Comparison of ENCODE assay signal across 9 cellular contexts in genomic region chr1:9629445-9630201, GRCh38. TPM values are rescaled to one million over a fixed set of nuclear protein-coding genes. Genes with fewer than 3 reads are reported as not detected.
DNase-seq lines count a peak whose midpoint lies in the region; ATAC-seq, FAIRE-seq and TF ChIP-seq lines count a peak whose summit lies in the region.
"Had no signal": no experiment of that assay in that cellular context is flagged by ENCODE, and none has a peak within 500 bp of the region (broad histone marks: within the 10 kb centered on the region; RNA-seq: fewer than 3 reads in every experiment).

No MANE protein-coding gene starts in this region.

- no peak overlapping the region for H2BK120ac ChIP-seq in mesendoderm (ENCODE audit: low read depth, low read length)

- TF ChIP-seq CTCF in K562 (IDR thresholded peaks at IDR 0.05 in 2 of 3, conservative IDR thresholded peaks at IDR 0.05 in 1 of 3; ENCODE audit: insufficient read depth in 2 of 3, low read depth in 1 of 3, low read length in 3 of 3) (no peak), coronary artery (IDR thresholded peaks at IDR 0.05) (no peak)

- peaks cover 17 to 38% of the 10 kb centered on the region in 2 experiments; a peak in 4 of 5 replicates for H3K4me1 ChIP-seq in K562 (replicated peaks in 1 of 2; ENCODE audit: control insufficient read depth in 2 of 2, insufficient read depth in 2 of 2, low read length in 2 of 2)
- H3K4me1 ChIP-seq in mesendoderm (ENCODE audit: control insufficient read depth, low read depth, low read length), result no peaks in the 10 kb centered on the region

- TF ChIP-seq EP300 in K562 (IDR thresholded peaks at IDR 0.05; ENCODE audit: low read length), result 0 out of 2 replicates have a peak, but pooled peaks have one; percentile 22

- H3K79me2 ChIP-seq in K562 (ENCODE audit: control insufficient read depth, insufficient read depth, low read length) (no peaks in the 10 kb centered on the region), mesendoderm (ENCODE audit: control insufficient read depth, insufficient read depth, low read length) (no peaks in the 10 kb centered on the region)

- H3K27ac ChIP-seq in K562 (ENCODE audit: extremely low read depth, low read depth, low read length) (no peak overlapping the region; the same call in 2 of the 3 replicates), mesendoderm (ENCODE audit: low read depth, low read length) (no peak overlapping the region), coronary artery (no peak overlapping the region)

- no peak for TF ChIP-seq POLR2A in K562 (conservative IDR thresholded peaks at IDR 0.05)

- BruUV-seq in K562 (replicated peaks; lab: Mats Ljungman, UMichigan), result no TSS peak

- no peak overlapping the region for H3K18ac ChIP-seq in mesendoderm (ENCODE audit: low read length)

- WGBS in K562 (ENCODE audit: insufficient coverage, low coverage, missing lambda C conversion rate), result 27% methylated on average over 27 of the region's 29 CpGs
- WGBS in mesendoderm (ENCODE audit: extremely low coverage, insufficient coverage, low lambda C conversion rate), result no CpG with 5 or more reads among the region's 29 CpGs

- no peak overlapping the region for H3K56ac ChIP-seq in mesendoderm (ENCODE audit: low read length)

- no peak overlapping the region for H4K8ac ChIP-seq in mesendoderm (ENCODE audit: low read depth, low read length)

- H2BK15ac ChIP-seq in mesendoderm (replicated peaks; ENCODE audit: low read depth), result no peak overlapping the region

- no peak overlapping the region for H2AK5ac ChIP-seq in mesendoderm (ENCODE audit: low read length)

- H3K23ac ChIP-seq in mesendoderm (ENCODE audit: low read length), result no peak overlapping the region

- POLR2A ChIA-PET in K562 (lab: Yijun Ruan, JAX), result interaction anchor here (0.6 kb wide), 2 partner anchors 127 to 243 kb away, joined by 3 read pairs; no protein-coding TSS in a partner anchor

- peak; percentile 76 for DNase-seq in UCSD-AML1 (lab: John Stamatoyannopoulos, UW; ENCODE audit: unreplicated experiment)
- peak in 1 of 4 experiments; percentile 38 for DNase-seq in K562 (ENCODE audit: extremely low read depth in 1 of 4, low spot score in 3 of 4)
- DNase-seq in stimulated activated CD4-positive, alpha-beta T cell treated with anti-CD3 and anti-CD28 coated beads, Interleukin-15, amount 100 ng/mL, for 24 hours, result peak; percentile 87
- DNase-seq in NCI-H1436 (lab: John Stamatoyannopoulos, UW), result no peak
- DNase-seq in mesendoderm, result no peak
- DNase-seq in coronary artery (ENCODE audit: low spot score), result no peak
- no peak for DNase-seq in NCI-H128 (lab: John Stamatoyannopoulos, UW; ENCODE audit: unreplicated experiment)

- H3K4me2 ChIP-seq in K562 (ENCODE audit: insufficient read depth, low read length), result peak overlapping the region; percentile 42; the same call in 1 of the 2 replicates
- H3K4me2 ChIP-seq in mesendoderm (ENCODE audit: low read length), result no peak overlapping the region

- ATAC-seq in GM19351 (IDR thresholded peaks at IDR 0.05; ENCODE audit: unreplicated experiment) (peak; percentile 33), K562 (peak; percentile 14)

- no peak for FAIRE-seq in K562 (lab: Jason Lieb, UNC)

- no peak overlapping the region for H3K4ac ChIP-seq in mesendoderm (ENCODE audit: low read depth, low read length)

- H3K9me1 ChIP-seq in K562 (ENCODE audit: control insufficient read depth, insufficient read depth, low read length), result no peaks in the 10 kb centered on the region

- in situ Hi-C loops in K562 (cut with MboI), result loop anchor here (5.0 kb wide), 1 partner anchor 238 kb away; no protein-coding TSS in a partner anchor

- H2AFZ ChIP-seq in K562 (ENCODE audit: low read depth, low read length), result peak overlapping the region; percentile 73

- no peak for TF ChIP-seq RAD21 in K562 (CRISPR knock-in tag; conservative IDR thresholded peaks at IDR 0.05 in 1 of 2, IDR thresholded peaks at IDR 0.05 in 1 of 2)

- H3K4me3 ChIP-seq in K562 (no peak overlapping the region), mesendoderm (ENCODE audit: low read length) (no peak overlapping the region), coronary artery (no peak overlapping the region)

- H3K27me3 ChIP-seq in K562 (ENCODE audit: control insufficient read depth in 2 of 2, insufficient read depth in 2 of 2, low read length in 2 of 2) (no peaks in the 10 kb centered on the region; a peak in 1 of 5 replicates), mesendoderm (ENCODE audit: insufficient read depth, low read length, poor library complexity) (no peaks in the 10 kb centered on the region)

- H4K20me1 ChIP-seq in K562 (replicated peaks; ENCODE audit: control insufficient read depth, insufficient read depth, low read length), result no peaks in the 10 kb centered on the region

- no peak overlapping the region for H2BK5ac ChIP-seq in mesendoderm (ENCODE audit: low read length)

- H3K9me3 ChIP-seq in K562 (replicated peaks; ENCODE audit: control insufficient read depth, insufficient read depth, low read depth, low read length), result no peaks in the 10 kb centered on the region
- H3K9me3 ChIP-seq: tibial nerve had no signal

- H3K36me3 ChIP-seq in K562 (ENCODE audit: control insufficient read depth, insufficient read depth, low read length) (no peaks in the 10 kb centered on the region), mesendoderm (ENCODE audit: control insufficient read depth, insufficient read depth, low read length) (no peaks in the 10 kb centered on the region)
- H3K36me3 ChIP-seq: tibial nerve had no signal

- CTCF ChIA-PET in K562 (lab: Yijun Ruan, JAX; ENCODE audit: low intra/inter-chr PET ratio), result interaction anchor here (0.6 to 3.6 kb wide), 2 partner anchors 36 to 238 kb away, joined by 3 to 59 read pairs; no protein-coding TSS in a partner anchor

- H3K79me1 ChIP-seq in mesendoderm (ENCODE audit: low read length), result no peaks in the 10 kb centered on the region

- H4K5ac ChIP-seq in mesendoderm (ENCODE audit: low read length), result no peak overlapping the region

- H3K9ac ChIP-seq in K562 (ENCODE audit: insufficient read depth in 1 of 2, low read depth in 2 of 2, low read length in 2 of 2), result peak overlapping the region in 1 of 2 experiments; percentile 80; a peak in 2 of 4 replicates
- no peak overlapping the region for H3K9ac ChIP-seq in mesendoderm (ENCODE audit: low read length)

- intact Hi-C loops in K562 (cut with micrococcal nuclease), result loop anchor here (5.0 kb wide), 1 partner anchor 58 kb away; no protein-coding TSS in a partner anchor

TF ChIP-seq in K562, 482 proteins besides CTCF, POLR2A, EP300 and RAD21 (continues in another document):
- TF ChIP-seq NRF1 (conservative IDR thresholded peaks at IDR 0.05 in 1 of 2, IDR thresholded peaks at IDR 0.05 in 1 of 2) (0 out of 4 replicates have a peak, but pooled peaks of 1 of the 2 experiments have one; percentile 24), ID3 (CRISPR knock-in tag; IDR thresholded peaks at IDR 0.05) (no peak), ID3 (tag; IDR thresholded peaks at IDR 0.05) (peak; percentile 38; the same call in 1 of the 2 replicates), PHTF2 (CRISPR knock-in tag; IDR thresholded peaks at IDR 0.05) (no peak), TAF1 (IDR thresholded peaks at IDR 0.05; ENCODE audit: control insufficient read depth, extremely low read depth, insufficient read depth, low read length, severe bottlenecking) (no peak), ADNP (tag; IDR thresholded peaks at IDR 0.05) (peak; percentile 95)

RNA-seq across cellular contexts. Expression of gene PIK3CD, which starts 21.9 kb away (rescaled TPM):
- total RNA-seq in K562 (2011; cell fraction: chromatin; rRNA removed; ENCODE audit: low replicate concordance), result 17.5 and 44.3 TPM in 2 replicates
- 32.4 and 33.3 TPM in 2 replicates for total RNA-seq in K562 (2011; cell fraction: nucleolus; rRNA removed)
- total RNA-seq in K562 (2011; cell fraction: nucleoplasm; rRNA removed), result 16.6 and 20.1 TPM in 2 replicates
- total RNA-seq in K562 (2014; rRNA removed) (7.4 and 15.2 TPM in 2 replicates), K562 (2014; rRNA removed; fragmentation: Illumina TruSeq; extraction: Trizol) (4.4 and 5.1 TPM in 2 replicates), K562 (2015; rRNA removed; fragmentation: Illumina TruSeq; extraction: Trizol) (7.2 and 8.2 TPM in 2 replicates), K562 (2021) (19.5 and 20.8 TPM in 2 replicates)
- polyA plus RNA-seq in K562 (2011; rRNA removed) (5.6 and 14.8 TPM in 2 replicates), K562 (2014; fragmentation: Illumina TruSeq; extraction: Trizol) (9.5 and 12.5 TPM in 2 replicates), K562 (2014; fragmentation: Nextera tagmentation; extraction: Ambion mirVana) (1 to 10 TPM; 1.8 to 2.0 TPM), K562 (2014; rRNA removed) (10.8 and 11.1 TPM in 2 replicates)
- 8.3 and 11.4 TPM in 2 replicates for polyA plus RNA-seq in K562 (2011; cell fraction: cytosol; rRNA removed)
- polyA plus RNA-seq in K562 (2011; cell fraction: nucleus; rRNA removed), result 24.4 and 38.0 TPM in 2 replicates
- polyA plus RNA-seq in K562 (2012), result 11.3 and 21.5 TPM in 2 replicates
- polyA minus RNA-seq in K562 (2011; rRNA and poly(A)+ RNA removed), result 5.2 and 8.9 TPM in 2 replicates
- 7.1 and 15.0 TPM in 2 replicates for polyA minus RNA-seq in K562 (2011; cell fraction: cytosol; rRNA and poly(A)+ RNA removed)
- 12.5 and 24.8 TPM in 2 replicates for polyA minus RNA-seq in K562 (2011; cell fraction: nucleus; rRNA and poly(A)+ RNA removed)
- 2.4 TPM for polyA plus RNA-seq in mesendoderm (2013, experiment 1 of 2)
- 2.5 TPM for polyA plus RNA-seq in mesendoderm (2013, experiment 2 of 2)

RNA-seq across cellular contexts. Expression of gene TMEM201, which starts 40.9 kb away (rescaled TPM):
- total RNA-seq in K562 (2011; cell fraction: chromatin; rRNA removed; ENCODE audit: low replicate concordance), result 31.6 and 91.3 TPM in 2 replicates
- total RNA-seq in K562 (2011; cell fraction: nucleolus; rRNA removed), result 68.6 and 78.7 TPM in 2 replicates
- 48.5 and 50.3 TPM in 2 replicates for total RNA-seq in K562 (2011; cell fraction: nucleoplasm; rRNA removed)
- total RNA-seq in K562 (2014; rRNA removed) (9.0 and 16.5 TPM in 2 replicates), K562 (2014; rRNA removed; fragmentation: Illumina TruSeq; extraction: Trizol) (1.9 and 3.0 TPM in 2 replicates), K562 (2015; rRNA removed; fragmentation: Illumina TruSeq; extraction: Trizol) (7.4 and 9.0 TPM in 2 replicates), K562 (2021) (48.8 and 51.3 TPM in 2 replicates)
- polyA plus RNA-seq in K562 (2011; rRNA removed) (2.3 and 3.9 TPM in 2 replicates), K562 (2014; fragmentation: Illumina TruSeq; extraction: Trizol) (10.3 and 24.1 TPM in 2 replicates), K562 (2014; fragmentation: Nextera tagmentation; extraction: Ambion mirVana) (under 1 TPM; 0.42 to 0.46 TPM), K562 (2014; rRNA removed) (14.7 and 15.4 TPM in 2 replicates)
- polyA plus RNA-seq in K562 (2011; cell fraction: cytosol; rRNA removed), result 3.0 and 6.9 TPM in 2 replicates
- 15.1 and 27.9 TPM in 2 replicates for polyA plus RNA-seq in K562 (2011; cell fraction: nucleus; rRNA removed)
- 18.3 and 22.2 TPM in 2 replicates for polyA plus RNA-seq in K562 (2012)
- polyA minus RNA-seq in K562 (2011; rRNA and poly(A)+ RNA removed), result 2.8 and 4.0 TPM in 2 replicates
- polyA minus RNA-seq in K562 (2011; cell fraction: cytosol; rRNA and poly(A)+ RNA removed), result 15.2 and 18.0 TPM in 2 replicates
- polyA minus RNA-seq in K562 (2011; cell fraction: nucleus; rRNA and poly(A)+ RNA removed), result 19.2 and 21.4 TPM in 2 replicates
- polyA plus RNA-seq in mesendoderm (2013, experiment 1 of 2), result 16.6 TPM
- polyA plus RNA-seq in mesendoderm (2013, experiment 2 of 2), result 16.0 TPM

Comparison
In these comparisons a context has a peak if more than half of its experiments do, and no peak if none do; other contexts are left out.
1. DNase-seq: peak in UCSD-AML1 (single experiment) and stimulated activated CD4-positive, alpha-beta T cell treated with anti-CD3 and anti-CD28 coated beads, Interleukin-15, amount 100 ng/mL, for 24 hours (single experiment); none in NCI-H1436 (single experiment), mesendoderm (single experiment), coronary artery (single experiment) and NCI-H128 (single experiment).